ENCODE assay signal across 36 cellular contexts in the genomic region with DNA sequence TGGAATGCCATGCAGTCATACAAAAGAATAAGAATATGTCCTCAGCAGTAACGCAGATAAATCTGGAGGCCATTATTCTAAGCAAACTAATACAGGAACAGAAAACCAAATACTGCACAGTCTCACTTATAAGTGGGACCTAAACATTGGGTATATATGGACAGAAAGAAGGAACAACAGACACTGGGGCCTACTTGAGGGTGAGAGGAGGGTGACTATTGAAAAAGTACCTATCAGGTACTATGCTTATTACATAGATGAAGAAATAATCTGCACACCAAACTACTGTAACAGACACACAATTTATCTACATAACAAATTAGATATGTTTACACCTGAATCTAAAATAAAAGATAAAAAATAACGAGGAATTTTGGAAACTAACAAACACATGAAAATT. TPM values are rescaled to one million over a fixed set of nuclear protein-coding genes. Genes with fewer than 3 reads are reported as not detected.
"Had no signal": no experiment of that assay in that cellular context is flagged by ENCODE, and none has a peak within 500 bp of the region (broad histone marks: within the 10 kb centered on the region; RNA-seq: fewer than 3 reads in every experiment).

No MANE protein-coding gene starts in this region.

- DNase-seq: activated B cell treated with CpG ODN at 0.5 μM for 24 hours; activated CD4-positive, alpha-beta memory T cell treated with anti-CD3 and anti-CD28 coated beads for 36 hours; activated CD4-positive, alpha-beta T cell treated with anti-CD3 and anti-CD28 coated beads for 4 hours; activated CD4-positive, alpha-beta T cell treated with anti-CD3 and anti-CD28 coated beads, Interleukin-2, amount 50 U/mL, for 1 hour; activated CD4-positive, alpha-beta T cell treated with anti-CD3 and anti-CD28 coated beads, Interleukin-2, amount 50 U/mL, for 4 hours; activated CD4-positive, CD25-positive, alpha-beta regulatory T cell treated with anti-CD3 and anti-CD28 coated beads, Interleukin-2, amount 50 U/mL, for 72 hours; activated CD8-positive, alpha-beta memory T cell treated with anti-CD3 and anti-CD28 coated beads, Interleukin-2, amount 50 U/mL, for 4 hours; activated CD8-positive, alpha-beta T cell treated with anti-CD3 and anti-CD28 coated beads for 36 hours; activated effector memory CD4-positive, alpha-beta T cell treated with Interleukin-2 at 50 U/mL for 16 hours; activated gamma-delta T cell; activated naive CD4-positive, alpha-beta T cell treated with anti-CD3 and anti-CD28 coated beads, Interleukin-2, amount 50 U/mL, for 16 hours; activated naive CD8-positive, alpha-beta T cell treated with anti-CD3 and anti-CD28 coated beads, Interleukin-2, amount 10 ng/mL, durations not matched to agents 7 days and 5 days; activated naive CD8-positive, alpha-beta T cell treated with anti-CD3 and anti-CD28 coated beads, Interleukin-2, amount 50 U/mL, for 24 hours; activated T-cell treated with anti-CD3 and anti-CD28 coated beads for 4 hours; activated T-cell treated with anti-CD3 and anti-CD28 coated beads, Interleukin-2, amount 50 U/mL, for 4 hours; activated T-cell treated with anti-CD3 and anti-CD28 coated beads, Interleukin-2, amount 50 U/mL, for 72 hours; amygdala; anterior cingulate cortex; caudate nucleus; cerebellar nuclear complex; colonic mucosa; SW 1271; T-helper 1 cell; T-helper 2 cell; T-helper 9 cell had no signal

- H3K27ac Mint-ChIP-seq: activated B cell treated with CpG ODN at 0.5 μM for 24 hours; activated CD4-positive, alpha-beta memory T cell treated with anti-CD3 and anti-CD28 coated beads for 36 hours; activated CD8-positive, alpha-beta T cell treated with anti-CD3 and anti-CD28 coated beads for 36 hours; activated naive CD8-positive, alpha-beta T cell treated with anti-CD3 and anti-CD28 coated beads, Interleukin-2, amount 10 ng/mL, durations not matched to agents 7 days and 5 days; activated naive CD8-positive, alpha-beta T cell treated with anti-CD3 and anti-CD28 coated beads, Interleukin-2, amount 50 U/mL, for 24 hours; activated T-helper 2 cell treated with anti-CD3 and anti-CD28 coated beads, Interferon-gamma antibody, Interleukin-2, Interleukin-4, amounts not matched to agents 10 μg/mL and 5 μg/mL and 100 μg/mL, durations not matched to agents 14 hours and 24 hours and 36 hours; brain; T-helper 1 cell treated with Interleukin-12 subunit alpha and Interleukin-12 subunit beta and Interleukin-4 antibody, amounts not matched to agents 30 μg/mL and 1 μg/mL, for 36 hours; T-helper 2 cell treated with Interferon-gamma antibody and Interleukin-4, amounts not matched to agents 5 μg/mL and 100 μg/mL, for 36 hours had no signal

- ATAC-seq: activated CD8-positive, alpha-beta T cell treated with anti-CD3 and anti-CD28 coated beads for 36 hours; activated naive CD8-positive, alpha-beta T cell treated with anti-CD3 and anti-CD28 coated beads, Interleukin-2, amount 50 U/mL, for 24 hours had no signal

- H3K4me3 Mint-ChIP-seq: activated B cell treated with CpG ODN at 0.5 μM for 24 hours; activated CD4-positive, alpha-beta memory T cell treated with anti-CD3 and anti-CD28 coated beads for 36 hours; activated CD8-positive, alpha-beta T cell treated with anti-CD3 and anti-CD28 coated beads for 36 hours; activated naive CD8-positive, alpha-beta T cell; activated naive CD8-positive, alpha-beta T cell treated with anti-CD3 and anti-CD28 coated beads, Interleukin-2, amount 10 ng/mL, durations not matched to agents 7 days and 5 days; activated naive CD8-positive, alpha-beta T cell treated with anti-CD3 and anti-CD28 coated beads, Interleukin-2, amount 50 U/mL, for 24 hours; activated T-cell treated with anti-CD3 and anti-CD28 coated beads, Interleukin-2, amount 50 U/mL, for 4 hours; brain; central memory CD8-positive, alpha-beta T cell; T-helper 1 cell treated with Interleukin-12 subunit alpha and Interleukin-12 subunit beta and Interleukin-4 antibody, amounts not matched to agents 30 μg/mL and 1 μg/mL, for 36 hours; T-helper 2 cell treated with Interferon-gamma antibody and Interleukin-4, amounts not matched to agents 5 μg/mL and 100 μg/mL, for 36 hours had no signal

- H3K4me1 Mint-ChIP-seq: activated B cell treated with CpG ODN at 0.5 μM for 24 hours, brain had no signal

- H3K36me3 Mint-ChIP-seq: brain had no signal

- H3K27me3 Mint-ChIP-seq: activated CD4-positive, alpha-beta memory T cell treated with anti-CD3 and anti-CD28 coated beads for 36 hours; activated CD8-positive, alpha-beta T cell treated with anti-CD3 and anti-CD28 coated beads for 36 hours; activated naive CD8-positive, alpha-beta T cell; activated naive CD8-positive, alpha-beta T cell treated with anti-CD3 and anti-CD28 coated beads, Interleukin-2, amount 10 ng/mL, durations not matched to agents 7 days and 5 days; activated naive CD8-positive, alpha-beta T cell treated with anti-CD3 and anti-CD28 coated beads, Interleukin-2, amount 50 U/mL, for 24 hours had no signal

RNA-seq across cellular contexts. Expression of gene MEIKIN, which starts 38.8 kb away (rescaled TPM):
- total RNA-seq: activated B cell treated with CpG ODN at 0.5 μM for 24 hours; activated CD8-positive, alpha-beta memory T cell treated with anti-CD3 and anti-CD28 coated beads for 36 hours; activated CD8-positive, alpha-beta T cell treated with anti-CD3 and anti-CD28 coated beads for 36 hours; activated T-cell treated with anti-CD3 and anti-CD28 coated beads, Interleukin-2, amount 50 U/mL, for 4 hours; activated T-helper 2 cell treated with anti-CD3 and anti-CD28 coated beads, Interferon-gamma antibody, Interleukin-2, Interleukin-4, amounts not matched to agents 10 μg/mL and 5 μg/mL and 100 μg/mL, durations not matched to agents 14 hours and 24 hours and 36 hours; ascending aorta; bronchial epithelial cell; cardiac muscle cell; chondrocyte; colonic mucosa had no signal
